ENCODE assay signal across 8 cellular contexts in genomic region chr2:44361330-44362206, GRCh38. TPM values are rescaled to one million over a fixed set of nuclear protein-coding genes. Genes with fewer than 3 reads are reported as not detected.
DNase-seq lines count a peak whose midpoint lies in the region; TF ChIP-seq lines count a peak whose summit lies in the region.

Gene CAMKMT, plus strand, starts transcription at chr2:44361947.
Gene PREPL, minus strand, starts transcription at chr2:44361494. Its CDS starts 15,152 bp downstream, at chr2:44346342.

- H3K9me3 ChIP-seq in effector memory CD4-positive, alpha-beta T cell (ENCODE audit: control insufficient read depth, low read length) = no peaks in the 10 kb centered on the region

- DNase-seq in COLO668 (lab: John Stamatoyannopoulos, UW; ENCODE audit: unreplicated experiment) (peak; percentile 97), GM20000 (ENCODE audit: low spot score) (peak; percentile 95), HT-29 (ENCODE audit: low spot score) (peak; percentile 98), NOMO-1 (lab: John Stamatoyannopoulos, UW; ENCODE audit: unreplicated experiment in 2 of 2) (peak; percentile 94 to 95), medulla oblongata (ENCODE audit: extremely low spot score) (peak; percentile 98)
- peak; percentile 94 to 98 (median 96) for DNase-seq in effector memory CD4-positive, alpha-beta T cell
- DNase-seq in stimulated activated CD8-positive, alpha-beta memory T cell treated with anti-CD3 and anti-CD28 coated beads, Interleukin-12 subunit alpha, Interleukin-12 subunit beta, amount 100 ng/mL, for 1 hour (ENCODE audit: low read depth) = peak; percentile 99

- H3K27ac ChIP-seq in effector memory CD4-positive, alpha-beta T cell (ENCODE audit: insufficient read depth, low read length, poor library complexity, severe bottlenecking) = peak within 1 kb of the TSS; percentile 99

- CTCF ChIA-PET in activated CD8-positive, alpha-beta memory T cell treated with anti-CD3 and anti-CD28 coated beads for 36 hours (lab: Charles Lee) = interaction anchor here (0.5 to 1.4 kb wide), 6 partner anchors 11 to 273 kb away, joined by 3 to 4 read pairs (median 3); no protein-coding TSS in a partner anchor

- no peaks in the 10 kb centered on the region for H3K36me3 ChIP-seq in effector memory CD4-positive, alpha-beta T cell (ENCODE audit: control insufficient read depth, insufficient read depth, low read length)

- POLR2A ChIA-PET in activated CD8-positive, alpha-beta memory T cell treated with anti-CD3 and anti-CD28 coated beads for 36 hours (lab: Charles Lee) = interaction anchor here (0.6 to 1.7 kb wide), 5 partner anchors 10 to 301 kb away, joined by 3 to 12 read pairs (median 4); partner anchors contain the start of gene PPM1B

- peaks cover 19% of the 10 kb centered on the region for H3K4me1 ChIP-seq in effector memory CD4-positive, alpha-beta T cell (ENCODE audit: control insufficient read depth, insufficient read depth, low read length, poor library complexity, severe bottlenecking)

- H3K27me3 ChIP-seq in effector memory CD4-positive, alpha-beta T cell (replicated peaks; ENCODE audit: control insufficient read depth, insufficient read depth, low read length, poor library complexity, severe bottlenecking) = no peaks in the 10 kb centered on the region

- no peak for TF ChIP-seq CTCF in GM20000 (IDR thresholded peaks at IDR 0.05; ENCODE audit: extremely low read depth, missing control alignments)

- peak within 1 kb of the TSS; percentile 87 for H3K4me3 ChIP-seq in effector memory CD4-positive, alpha-beta T cell (ENCODE audit: insufficient read depth, low read depth, low read length, poor library complexity, severe bottlenecking)

RNA-seq across cellular contexts. Expression of gene CAMKMT, which starts in this region (rescaled TPM):
- 8.3 and 17.0 TPM in 2 replicates for total RNA-seq in HT-29 (2014; rRNA removed; shearing (Covaris generic))
- 10 to 100 TPM; 11.3 to 12.0 TPM for total RNA-seq in activated CD8-positive, alpha-beta memory T cell treated with anti-CD3 and anti-CD28 coated beads for 36 hours

RNA-seq across cellular contexts. Expression of gene PREPL, which starts in this region (rescaled TPM):
- 16.2 and 19.0 TPM in 2 replicates for total RNA-seq in HT-29 (2014; rRNA removed; shearing (Covaris generic))
- total RNA-seq in activated CD8-positive, alpha-beta memory T cell treated with anti-CD3 and anti-CD28 coated beads for 36 hours = 10 to 100 TPM; 36.6 to 37.0 TPM

Comparison
In these comparisons a context has a peak if more than half of its experiments do, and no peak if none do; other contexts are left out.
1. Peak in every context shown above with its lines: DNase-seq, H3K4me3 ChIP-seq and H3K27ac ChIP-seq.